ENCODE assay signal across 16 cellular contexts in genomic region chr5:32571128-32571527, GRCh38. TPM values are rescaled to one million over a fixed set of nuclear protein-coding genes. Genes with fewer than 3 reads are reported as not detected.
DNase-seq lines count a peak whose midpoint lies in the region; ATAC-seq, FAIRE-seq and TF ChIP-seq lines count a peak whose summit lies in the region.
"Had no signal": no experiment of that assay in that cellular context is flagged by ENCODE, and none has a peak within 500 bp of the region (broad histone marks: within the 10 kb centered on the region; RNA-seq: fewer than 3 reads in every experiment).

No MANE protein-coding gene starts in this region.

- H3K9me3 ChIP-seq in MM.1S (replicated peaks; ENCODE audit: insufficient read depth, low read length) (no peaks in the 10 kb centered on the region), left lung (no peaks in the 10 kb centered on the region)

- peak; percentile 20 for FAIRE-seq in GM12891 (lab: Jason Lieb, UNC)
- FAIRE-seq: A204.1, H54 had no signal

- no peak for TF ChIP-seq POLR2A in GM12891 (IDR thresholded peaks at IDR 0.05; ENCODE audit: low read depth, low read length)

- peak overlapping the region; percentile 96; the same call in 1 of the 2 replicates for H3K27ac ChIP-seq in MM.1S (ENCODE audit: low read length)
- H3K27ac ChIP-seq in left lung = no peak overlapping the region

- H3K9me2 ChIP-seq in MM.1S (replicated peaks; ENCODE audit: insufficient read depth, low read length) = no peaks in the 10 kb centered on the region

- POLR2A ChIA-PET in activated CD4-positive, alpha-beta T cell treated with anti-CD3 and anti-CD28 coated beads, Interleukin-2, amount 10 ng/mL, durations not matched to agents 7 days and 5 days (lab: Charles Lee) = interaction anchor here (0.5 kb wide), 1 partner anchor 29 kb away, joined by 3 read pairs; no protein-coding TSS in a partner anchor

- no peak for DNase-seq in GM06990 (ENCODE audit: extremely low read depth, insufficient read length)
- no peak for DNase-seq in GM12891 (ENCODE audit: insufficient read length, low spot score)
- peak; percentile 51 for DNase-seq in MM.1S
- peak; percentile 4 for DNase-seq in dedifferentiated amniotic fluid mesenchymal stem cell (ENCODE audit: extremely low spot score)
- DNase-seq in left lung = no peak
- no peak for DNase-seq in activated CD4-positive, alpha-beta T cell treated with anti-CD3 and anti-CD28 coated beads, Interleukin-2, amount 10 ng/mL, durations not matched to agents 7 days and 5 days
- DNase-seq: C1 segment of cervical spinal cord; CD4-positive, alpha-beta memory T cell; DMS79; KG1 had no signal

- H3K27me3 ChIP-seq in GM06990 (replicated peaks; ENCODE audit: control insufficient read depth, insufficient read depth, low read length) (no peaks in the 10 kb centered on the region), MM.1S (replicated peaks; ENCODE audit: insufficient read depth, low read length) (no peaks in the 10 kb centered on the region), left lung (no peaks in the 10 kb centered on the region)

- TF ChIP-seq CTCF in GM06990 (IDR thresholded peaks at IDR 0.05; ENCODE audit: insufficient read depth, low read length, poor library complexity, severe bottlenecking) (no peak), MM.1S (IDR thresholded peaks at IDR 0.05; ENCODE audit: low read length) (no peak), left lung (IDR thresholded peaks at IDR 0.05) (no peak)

- no peaks in the 10 kb centered on the region for H4K20me1 ChIP-seq in MM.1S (ENCODE audit: insufficient read depth, low read length)

- H3K4me3 Mint-ChIP-seq in activated CD4-positive, alpha-beta T cell treated with anti-CD3 and anti-CD28 coated beads, Interleukin-2, amount 10 ng/mL, durations not matched to agents 7 days and 5 days = no peak overlapping the region
- H3K4me3 Mint-ChIP-seq: B cell; CD4-positive, alpha-beta memory T cell had no signal

- peaks cover 3% of the 10 kb centered on the region for H3K4me1 Mint-ChIP-seq in activated CD4-positive, alpha-beta T cell treated with anti-CD3 and anti-CD28 coated beads, Interleukin-2, amount 10 ng/mL, durations not matched to agents 7 days and 5 days

- H3K36me3 ChIP-seq in GM06990 (ENCODE audit: control insufficient read depth, insufficient read depth, low read length) (peaks cover 3% of the 10 kb centered on the region), MM.1S (replicated peaks; ENCODE audit: insufficient read depth, low read length) (no peaks in the 10 kb centered on the region), left lung (no peaks in the 10 kb centered on the region)

- intact Hi-C loops in left lung (cut with DNase I) = no loop called here

- H3K36me3 Mint-ChIP-seq in activated CD4-positive, alpha-beta T cell treated with anti-CD3 and anti-CD28 coated beads, Interleukin-2, amount 10 ng/mL, durations not matched to agents 7 days and 5 days (ENCODE audit: low read depth) = peaks cover 9% of the 10 kb centered on the region
- H3K36me3 Mint-ChIP-seq: IgD-negative memory B cell had no signal

- CTCF ChIA-PET in activated CD4-positive, alpha-beta T cell treated with anti-CD3 and anti-CD28 coated beads, Interleukin-2, amount 10 ng/mL, durations not matched to agents 7 days and 5 days (lab: Charles Lee) = interaction anchor here (0.6 to 1.6 kb wide), 3 partner anchors 9 to 130 kb away, joined by 3 to 4 read pairs (median 3); no protein-coding TSS in a partner anchor

- H2AFZ ChIP-seq in MM.1S (ENCODE audit: low read length) = 0 out of 2 replicates have a peak overlapping the region, but pooled peaks have one; percentile 9

- H3K27ac Mint-ChIP-seq in activated CD4-positive, alpha-beta T cell treated with anti-CD3 and anti-CD28 coated beads, Interleukin-2, amount 10 ng/mL, durations not matched to agents 7 days and 5 days = no peak overlapping the region
- H3K27ac Mint-ChIP-seq: B cell, IgD-negative memory B cell had no signal

- H3K4me1 ChIP-seq in MM.1S (ENCODE audit: low read length) (peaks cover 55% of the 10 kb centered on the region), left lung (no peaks in the 10 kb centered on the region)

- no peaks in the 10 kb centered on the region for H3K27me3 Mint-ChIP-seq in activated CD4-positive, alpha-beta T cell treated with anti-CD3 and anti-CD28 coated beads, Interleukin-2, amount 10 ng/mL, durations not matched to agents 7 days and 5 days
- H3K27me3 Mint-ChIP-seq: B cell; CD4-positive, alpha-beta memory T cell; IgD-negative memory B cell had no signal

- H3K4me2 ChIP-seq in MM.1S (ENCODE audit: low read depth, low read length) = peak overlapping the region; percentile 74

- H3K9ac ChIP-seq in MM.1S (ENCODE audit: low read length) = peak overlapping the region; percentile 10; the same call in 1 of the 2 replicates

- no peak for ATAC-seq in left lung
- no peak for ATAC-seq in HG03521 (IDR thresholded peaks at IDR 0.05; ENCODE audit: unreplicated experiment)
- ATAC-seq: HCT116 had no signal

- H3K79me2 ChIP-seq in MM.1S (ENCODE audit: low read length) = peaks cover 37% of the 10 kb centered on the region

- peak overlapping the region; percentile 2 for H3K4me3 ChIP-seq in GM06990 (replicated peaks; ENCODE audit: low read depth, low read length)
- peak overlapping the region; percentile 22; the same call in 1 of the 2 replicates for H3K4me3 ChIP-seq in MM.1S (ENCODE audit: low read length)
- H3K4me3 ChIP-seq in left lung = no peak overlapping the region

- no peaks in the 10 kb centered on the region for H3K9me3 Mint-ChIP-seq in activated CD4-positive, alpha-beta T cell treated with anti-CD3 and anti-CD28 coated beads, Interleukin-2, amount 10 ng/mL, durations not matched to agents 7 days and 5 days
- H3K9me3 Mint-ChIP-seq: CD4-positive, alpha-beta memory T cell had no signal

- peaks cover 32% of the 10 kb centered on the region for H3F3A ChIP-seq in MM.1S (ENCODE audit: insufficient read depth, low read length)

TF ChIP-seq in GM12891, 5 proteins besides CTCF, POLR2A, EP300 and RAD21:
- TF ChIP-seq PAX5 (IDR thresholded peaks at IDR 0.05; ENCODE audit: insufficient read depth, low read length, severe bottlenecking) (no peak), SPI1 (IDR thresholded peaks at IDR 0.05; ENCODE audit: low read depth, low read length) (no peak), POU2F2 (IDR thresholded peaks at IDR 0.05; ENCODE audit: low read depth, low read length) (no peak), TAF1 (IDR thresholded peaks at IDR 0.05; ENCODE audit: low read depth, low read length) (no peak), POLR2AphosphoS5 (IDR thresholded peaks at IDR 0.05; ENCODE audit: low read depth, low read length) (no peak)

RNA-seq across cellular contexts. Expression of gene SUB1, which starts 14.2 kb away (rescaled TPM):
- polyA plus RNA-seq in GM12891 (2012; ENCODE audit: low read depth, missing spikeins) = 407 TPM
- 100 to 1,000 TPM; 166 to 177 TPM for total RNA-seq in left lung
- 100 to 1,000 TPM; 430 to 446 TPM for total RNA-seq in activated CD4-positive, alpha-beta T cell treated with anti-CD3 and anti-CD28 coated beads, Interleukin-2, amount 10 ng/mL, durations not matched to agents 7 days and 5 days

Comparison
In these comparisons a context has a peak if more than half of its experiments do, and no peak if none do; other contexts are left out.
1. DNase-seq: peak in MM.1S (single experiment) and dedifferentiated amniotic fluid mesenchymal stem cell (single experiment); none in GM06990 (single experiment), GM12891 (single experiment), left lung (0 of 2) and activated CD4-positive, alpha-beta T cell treated with anti-CD3 and anti-CD28 coated beads, Interleukin-2, amount 10 ng/mL, durations not matched to agents 7 days and 5 days (single experiment).
2. H3K4me3 ChIP-seq: peak in GM06990 (single experiment) and MM.1S (single experiment); none in left lung (0 of 2).